ENCODE assay signal across 9 cellular contexts in genomic region chr17:28494445-28495188, GRCh38. TPM values are rescaled to one million over a fixed set of nuclear protein-coding genes. Genes with fewer than 3 reads are reported as not detected.
DNase-seq lines count a peak whose midpoint lies in the region; ATAC-seq, FAIRE-seq and TF ChIP-seq lines count a peak whose summit lies in the region.
"Had no signal": no experiment of that assay in that cellular context is flagged by ENCODE, and none has a peak within 500 bp of the region (broad histone marks: within the 10 kb centered on the region; RNA-seq: fewer than 3 reads in every experiment).

No MANE protein-coding gene starts in this region.

- H3K27me3 ChIP-seq in neural progenitor cell, result no peaks in the 10 kb centered on the region

- DNase-seq in GM03348 (ENCODE audit: low spot score) (peak; percentile 95), HTR-8/SVneo (ENCODE audit: insufficient read length, low spot score) (peak; percentile 94), fibroblast of peridontal ligament (ENCODE audit: extremely low read depth) (peak; percentile 56), neural progenitor cell (ENCODE audit: low spot score) (peak; percentile 84), superior temporal gyrus (ENCODE audit: extremely low spot score) (peak; percentile 80)
- peak; percentile 84 to 88 for DNase-seq in activated T-cell treated with anti-CD3 and anti-CD28 coated beads, Interleukin-2, amount 50 U/mL, for 48 hours

- no peaks in the 10 kb centered on the region for H3K36me3 Mint-ChIP-seq in neural progenitor cell

- H3K4me2 ChIP-seq in neural progenitor cell, result no peak overlapping the region

- no peak overlapping the region for H3K9ac ChIP-seq in neural progenitor cell

- H3K9me3 ChIP-seq in neural progenitor cell (ENCODE audit: low read depth), result no peaks in the 10 kb centered on the region

- no peaks in the 10 kb centered on the region for H3K79me2 ChIP-seq in neural progenitor cell (ENCODE audit: low read depth)

- H3K27ac ChIP-seq in neural progenitor cell, result no peak overlapping the region

- FAIRE-seq in HTR-8/SVneo (lab: Jason Lieb, UNC), result peak; percentile 88
- FAIRE-seq: islet of Langerhans had no signal

- H3F3A ChIP-seq in neural progenitor cell (ENCODE audit: low read depth), result no peaks in the 10 kb centered on the region

- H3K4me3 ChIP-seq in neural progenitor cell, result no peak overlapping the region

- H4K20me1 ChIP-seq in neural progenitor cell (ENCODE audit: low read depth), result no peaks in the 10 kb centered on the region

- H3K36me3 ChIP-seq in neural progenitor cell, result no peaks in the 10 kb centered on the region

- no peak for ATAC-seq in GM19455 (IDR thresholded peaks at IDR 0.05; ENCODE audit: unreplicated experiment)

- H3K4me1 ChIP-seq in neural progenitor cell, result no peaks in the 10 kb centered on the region

- H3K27me3 Mint-ChIP-seq in neural progenitor cell (ENCODE audit: insufficient read depth, low read depth), result peaks cover 7% of the 10 kb centered on the region

- TF ChIP-seq CTCF in neural progenitor cell (IDR thresholded peaks at IDR 0.05), result peak; percentile 90

- H2AFZ ChIP-seq in neural progenitor cell (replicated peaks), result peak overlapping the region; percentile 54

- H3K27ac Mint-ChIP-seq in neural progenitor cell, result peak overlapping the region; percentile 82

- peaks cover 9% of the 10 kb centered on the region for H3K4me1 Mint-ChIP-seq in neural progenitor cell

- no peaks in the 10 kb centered on the region for H3K9me3 Mint-ChIP-seq in neural progenitor cell

- H3K4me3 Mint-ChIP-seq in neural progenitor cell, result no peak overlapping the region

TF ChIP-seq in PFSK-1, 5 proteins besides CTCF, POLR2A, EP300 and RAD21:
- TF ChIP-seq POLR2AphosphoS5 (IDR thresholded peaks at IDR 0.05; ENCODE audit: low read depth, low read length) (no peak), FOXP2 (optimal IDR thresholded peaks at IDR 0.05; ENCODE audit: borderline replicate concordance, extremely low read depth, extremely low read length, insufficient read depth) (peak; percentile 63)

RNA-seq across cellular contexts. Expression of gene FOXN1, which starts 11.5 kb away (rescaled TPM):
- not detected for polyA plus RNA-seq in PFSK-1 (2012; ENCODE audit: insufficient read length, low read depth)
- total RNA-seq in neural progenitor cell (ENCODE audit: low replicate concordance), result not detected in 2 replicates

RNA-seq across cellular contexts. Expression of gene SLC13A2, which starts 21.2 kb away (rescaled TPM):
- not detected for polyA plus RNA-seq in PFSK-1 (2012; ENCODE audit: insufficient read length, low read depth)
- total RNA-seq in neural progenitor cell (ENCODE audit: low replicate concordance), result not detected in 2 replicates

RNA-seq across cellular contexts. Expression of gene UNC119, which starts 57.8 kb away (rescaled TPM):
- polyA plus RNA-seq in PFSK-1 (2012; ENCODE audit: insufficient read length, low read depth), result 51.0 TPM
- total RNA-seq in neural progenitor cell (ENCODE audit: low replicate concordance), result 61.4 and 103 TPM in 2 replicates
